28 cellular contexts compared by ENCODE assay signal in the genomic region with DNA sequence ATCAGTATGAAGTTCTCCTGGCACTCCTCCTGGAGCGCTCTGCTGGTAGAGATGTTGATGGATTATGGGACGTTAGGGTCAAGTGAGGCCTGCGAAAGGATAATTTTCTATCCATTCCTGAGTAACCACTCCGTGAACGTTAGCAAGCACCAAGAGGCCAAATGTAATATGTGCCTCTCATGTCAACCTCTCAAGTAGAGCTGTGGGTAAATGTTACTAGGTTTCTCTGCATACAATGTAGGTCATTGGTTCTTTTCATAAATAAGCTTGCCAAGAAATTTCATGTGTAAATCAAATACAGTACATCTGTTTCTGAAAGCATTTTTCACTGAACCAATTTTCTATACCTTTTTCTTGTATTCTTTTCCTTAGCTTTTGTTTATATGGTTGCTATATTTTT.
"Had no signal": no experiment of that assay in that cellular context is flagged by ENCODE, and none has a peak within 500 bp of the region (broad histone marks: within the 10 kb centered on the region; RNA-seq: fewer than 3 reads in every experiment).

No MANE protein-coding gene starts in this region.

- H3K4me3 ChIP-seq: breast epithelium, coronary artery, Peyer's patch, SJSA1 had no signal

- H3K9me3 Mint-ChIP-seq: activated CD4-positive, alpha-beta memory T cell treated with anti-CD3 and anti-CD28 coated beads, Interleukin-2, amount 10 ng/mL, durations not matched to agents 7 days and 5 days; activated CD4-positive, alpha-beta T cell treated with anti-CD3 and anti-CD28 coated beads, Interleukin-2, amount 10 ng/mL, durations not matched to agents 7 days and 5 days; activated naive CD4-positive, alpha-beta T cell treated with anti-CD3 and anti-CD28 coated beads, Interleukin-2, amount 10 ng/mL, durations not matched to agents 7 days and 5 days; activated naive CD8-positive, alpha-beta T cell treated with anti-CD3 and anti-CD28 coated beads for 36 hours; activated T-cell treated with anti-CD3 and anti-CD28 coated beads, Interleukin-2, amount 50 U/mL, for 72 hours; activated T-helper 2 cell treated with anti-CD3 and anti-CD28 coated beads, Interferon-gamma antibody, Interleukin-2, Interleukin-4, amounts not matched to agents 10 μg/mL and 5 μg/mL and 100 μg/mL, durations not matched to agents 14 hours and 24 hours and 36 hours; T-helper 1 cell treated with Interleukin-12 subunit alpha and Interleukin-12 subunit beta and Interleukin-4 antibody, amounts not matched to agents 30 μg/mL and 1 μg/mL, for 36 hours had no signal

- H3K27me3 ChIP-seq: breast epithelium, Peyer's patch, SJSA1 had no signal

- H3K4me3 Mint-ChIP-seq: activated B cell treated with CpG ODN at 0.5 μM for 24 hours; activated CD4-positive, alpha-beta memory T cell treated with anti-CD3 and anti-CD28 coated beads, Interleukin-2, amount 10 ng/mL, durations not matched to agents 7 days and 5 days; activated CD4-positive, alpha-beta T cell treated with anti-CD3 and anti-CD28 coated beads, Interleukin-2, amount 10 ng/mL, durations not matched to agents 7 days and 5 days; activated naive CD4-positive, alpha-beta T cell treated with anti-CD3 and anti-CD28 coated beads, Interleukin-2, amount 10 ng/mL, durations not matched to agents 7 days and 5 days; activated naive CD8-positive, alpha-beta T cell treated with anti-CD3 and anti-CD28 coated beads for 36 hours; activated T-cell treated with anti-CD3 and anti-CD28 coated beads, Interleukin-2, amount 50 U/mL, for 72 hours; T-helper 1 cell treated with Interleukin-12 subunit alpha and Interleukin-12 subunit beta and Interleukin-4 antibody, amounts not matched to agents 30 μg/mL and 1 μg/mL, for 36 hours had no signal

- H3K27ac ChIP-seq: breast epithelium, coronary artery, Peyer's patch, RWPE1, SJSA1 had no signal

- H3K27ac Mint-ChIP-seq: activated B cell treated with CpG ODN at 0.5 μM for 24 hours; activated CD4-positive, alpha-beta memory T cell treated with anti-CD3 and anti-CD28 coated beads, Interleukin-2, amount 10 ng/mL, durations not matched to agents 7 days and 5 days; activated CD4-positive, alpha-beta T cell treated with anti-CD3 and anti-CD28 coated beads, Interleukin-2, amount 10 ng/mL, durations not matched to agents 7 days and 5 days; activated naive CD4-positive, alpha-beta T cell treated with anti-CD3 and anti-CD28 coated beads, Interleukin-2, amount 10 ng/mL, durations not matched to agents 7 days and 5 days; activated naive CD8-positive, alpha-beta T cell treated with anti-CD3 and anti-CD28 coated beads for 36 hours; activated T-cell treated with anti-CD3 and anti-CD28 coated beads, Interleukin-2, amount 50 U/mL, for 72 hours; activated T-helper 2 cell treated with anti-CD3 and anti-CD28 coated beads, Interferon-gamma antibody, Interleukin-2, Interleukin-4, amounts not matched to agents 10 μg/mL and 5 μg/mL and 100 μg/mL, durations not matched to agents 14 hours and 24 hours and 36 hours; T-helper 1 cell treated with Interleukin-12 subunit alpha and Interleukin-12 subunit beta and Interleukin-4 antibody, amounts not matched to agents 30 μg/mL and 1 μg/mL, for 36 hours had no signal

- DNase-seq: activated B cell treated with CpG ODN at 0.5 μM for 24 hours; activated CD4-positive, alpha-beta memory T cell treated with anti-CD3 and anti-CD28 coated beads, Interleukin-2, amount 10 ng/mL, durations not matched to agents 7 days and 5 days; activated CD4-positive, alpha-beta T cell treated with anti-CD3 and anti-CD28 coated beads for 1 hour; activated CD4-positive, alpha-beta T cell treated with anti-CD3 and anti-CD28 coated beads, Interleukin-2, amount 10 ng/mL, durations not matched to agents 7 days and 5 days; activated gamma-delta T cell treated with Interleukin-2 at 50 U/mL for 16 hours; activated naive CD4-positive, alpha-beta T cell treated with anti-CD3 and anti-CD28 coated beads, Interleukin-2, amount 10 ng/mL, durations not matched to agents 7 days and 5 days; activated naive CD8-positive, alpha-beta T cell treated with anti-CD3 and anti-CD28 coated beads for 36 hours; activated T-cell treated with anti-CD3 and anti-CD28 coated beads for 4 hours; activated T-cell treated with anti-CD3 and anti-CD28 coated beads, Interleukin-2, amount 50 U/mL, for 72 hours; caudate nucleus; IMR-90; KBM-7; NCI-H1048; NCI-H1417 treated with DMSO at 0.1 percent for 48 hours; NCI-H1694; NCI-H2171; NCI-H526; NCI-H82; Peyer's patch; Right ventricle myocardium superior; T-helper 9 cell had no signal

- H3K9me3 ChIP-seq: breast epithelium, Peyer's patch, SJSA1 had no signal

- H3K36me3 ChIP-seq: breast epithelium, SJSA1 had no signal

- H3K27me3 Mint-ChIP-seq: activated B cell treated with CpG ODN at 0.5 μM for 24 hours; activated CD4-positive, alpha-beta memory T cell treated with anti-CD3 and anti-CD28 coated beads, Interleukin-2, amount 10 ng/mL, durations not matched to agents 7 days and 5 days; activated CD4-positive, alpha-beta T cell treated with anti-CD3 and anti-CD28 coated beads, Interleukin-2, amount 10 ng/mL, durations not matched to agents 7 days and 5 days; activated naive CD4-positive, alpha-beta T cell treated with anti-CD3 and anti-CD28 coated beads, Interleukin-2, amount 10 ng/mL, durations not matched to agents 7 days and 5 days; activated naive CD8-positive, alpha-beta T cell treated with anti-CD3 and anti-CD28 coated beads for 36 hours had no signal

- H3K4me1 Mint-ChIP-seq: activated CD4-positive, alpha-beta memory T cell treated with anti-CD3 and anti-CD28 coated beads, Interleukin-2, amount 10 ng/mL, durations not matched to agents 7 days and 5 days; activated naive CD4-positive, alpha-beta T cell treated with anti-CD3 and anti-CD28 coated beads, Interleukin-2, amount 10 ng/mL, durations not matched to agents 7 days and 5 days had no signal

- ATAC-seq: activated T-cell treated with anti-CD3 and anti-CD28 coated beads, Interleukin-2, amount 50 U/mL, for 72 hours; SK-N-SH treated with all-trans-retinoic acid at 6 μM for 48 hours had no signal

- H3K4me1 ChIP-seq: breast epithelium, Peyer's patch, SJSA1 had no signal
